34 cellular contexts compared by ENCODE assay signal in the genomic region with DNA sequence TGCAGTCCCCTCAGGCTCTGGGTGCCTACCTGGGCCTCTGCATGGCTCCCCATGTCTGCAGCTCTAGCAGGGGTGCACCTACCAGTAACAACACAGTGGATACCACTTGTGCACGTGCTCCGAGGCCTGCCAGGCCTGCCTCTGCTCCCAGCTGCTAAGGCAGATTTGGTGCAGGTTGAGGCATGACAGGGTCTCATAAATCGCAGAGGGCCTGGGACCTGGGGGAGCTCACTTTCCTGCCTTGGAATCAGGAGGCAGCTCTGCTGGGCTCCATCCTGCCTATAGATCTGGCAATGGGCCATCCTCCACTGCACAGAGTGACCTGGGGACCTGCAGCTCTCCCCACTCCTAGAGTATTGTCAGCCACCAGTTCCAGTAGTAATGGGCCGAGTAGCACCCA.
"Had no signal": no experiment of that assay in that cellular context is flagged by ENCODE, and none has a peak within 500 bp of the region (broad histone marks: within the 10 kb centered on the region; RNA-seq: fewer than 3 reads in every experiment).

No MANE protein-coding gene starts in this region.

- H3K4me1 Mint-ChIP-seq: activated B cell treated with CpG ODN at 0.5 μM for 24 hours; activated CD8-positive, alpha-beta memory T cell treated with anti-CD3 and anti-CD28 coated beads, Interleukin-2, amount 10 ng/mL, durations not matched to agents 7 days and 5 days; activated naive CD4-positive, alpha-beta T cell treated with anti-CD3 and anti-CD28 coated beads, Interleukin-2, amount 50 U/mL, for 24 hours; activated naive CD8-positive, alpha-beta T cell treated with anti-CD3 and anti-CD28 coated beads for 36 hours; activated naive CD8-positive, alpha-beta T cell treated with anti-CD3 and anti-CD28 coated beads, Interleukin-2, amount 50 U/mL, for 24 hours; T-helper 17 cell had no signal

- DNase-seq: activated B cell treated with CpG ODN at 0.5 μM for 24 hours; activated CD4-positive, alpha-beta T cell treated with anti-CD3 and anti-CD28 coated beads for 48 hours; activated CD4-positive, alpha-beta T cell treated with anti-CD3 and anti-CD28 coated beads, Interleukin-2, amount 50 U/mL, for 1 hour; activated CD4-positive, alpha-beta T cell treated with anti-CD3 and anti-CD28 coated beads, Interleukin-2, amount 50 U/mL, for 48 hours; activated CD8-positive, alpha-beta memory T cell treated with anti-CD3 and anti-CD28 coated beads, Interleukin-2, amount 10 ng/mL, durations not matched to agents 7 days and 5 days; activated CD8-positive, alpha-beta memory T cell treated with anti-CD3 and anti-CD28 coated beads, Interleukin-2, amount 50 U/mL, for 4 hours; activated CD8-positive, alpha-beta T cell treated with anti-CD3 and anti-CD28 coated beads for 36 hours; activated effector memory CD4-positive, alpha-beta T cell treated with anti-CD3 and anti-CD28 coated beads, Interleukin-2, amount 50 U/mL, for 16 hours; activated naive CD4-positive, alpha-beta T cell treated with anti-CD3 and anti-CD28 coated beads for 36 hours; activated naive CD8-positive, alpha-beta T cell treated with anti-CD3 and anti-CD28 coated beads for 36 hours; activated naive CD8-positive, alpha-beta T cell treated with anti-CD3 and anti-CD28 coated beads, Interleukin-2, amount 50 U/mL, for 24 hours; activated T-cell treated with anti-CD3 and anti-CD28 coated beads, Interleukin-2, amount 50 U/mL, for 1 hour; activated T-cell treated with anti-CD3 and anti-CD28 coated beads, Interleukin-2, amount 50 U/mL, for 48 hours; amygdala; aorta; body of pancreas; caudate nucleus; cortex of kidney; dermis blood vessel endothelial cell; effector CD4-positive, alpha-beta T cell; foreskin keratinocyte; gastrocnemius medialis; glutamatergic neuron; T-helper 1 cell; T-helper 17 cell; T1000; WERI-Rb-1 had no signal

- H3K9me3 ChIP-seq: adrenal gland, body of pancreas, gastrocnemius medialis had no signal

- H3K27ac ChIP-seq: adrenal gland, body of pancreas, foreskin keratinocyte, gastrocnemius medialis, WERI-Rb-1 had no signal

- H3K4me3 Mint-ChIP-seq: activated B cell treated with CpG ODN at 0.5 μM for 24 hours; activated CD8-positive, alpha-beta memory T cell treated with anti-CD3 and anti-CD28 coated beads, Interleukin-2, amount 10 ng/mL, durations not matched to agents 7 days and 5 days; activated CD8-positive, alpha-beta T cell treated with anti-CD3 and anti-CD28 coated beads for 36 hours; activated naive CD4-positive, alpha-beta T cell treated with anti-CD3 and anti-CD28 coated beads for 36 hours; activated naive CD4-positive, alpha-beta T cell treated with anti-CD3 and anti-CD28 coated beads, Interleukin-2, amount 50 U/mL, for 24 hours; activated naive CD8-positive, alpha-beta T cell treated with anti-CD3 and anti-CD28 coated beads for 36 hours; activated naive CD8-positive, alpha-beta T cell treated with anti-CD3 and anti-CD28 coated beads, Interleukin-2, amount 50 U/mL, for 24 hours; activated T-helper 1 cell treated with anti-CD3 and anti-CD28 coated beads, Interleukin-12 subunit alpha, Interleukin-12 subunit beta, Interleukin-2, Interleukin-4 antibody, amounts not matched to agents 30 ng/mL and 10 ng/mL and 1 ng/mL, durations not matched to agents 14 hours and 24 hours and 36 hours; T-helper 17 cell; T-helper 2 cell treated with Interferon-gamma antibody and Interleukin-4, amounts not matched to agents 5 μg/mL and 100 μg/mL, for 36 hours had no signal

- H3K27me3 Mint-ChIP-seq: activated B cell treated with CpG ODN at 0.5 μM for 24 hours; activated CD8-positive, alpha-beta memory T cell treated with anti-CD3 and anti-CD28 coated beads, Interleukin-2, amount 10 ng/mL, durations not matched to agents 7 days and 5 days; activated CD8-positive, alpha-beta T cell treated with anti-CD3 and anti-CD28 coated beads for 36 hours; activated naive CD4-positive, alpha-beta T cell treated with anti-CD3 and anti-CD28 coated beads, Interleukin-2, amount 50 U/mL, for 24 hours; activated naive CD8-positive, alpha-beta T cell treated with anti-CD3 and anti-CD28 coated beads, Interleukin-2, amount 50 U/mL, for 24 hours had no signal

- H3K36me3 ChIP-seq: adrenal gland, gastrocnemius medialis, WERI-Rb-1 had no signal

- H3K27me3 ChIP-seq: adrenal gland, body of pancreas, foreskin keratinocyte, gastrocnemius medialis had no signal

- ATAC-seq: activated CD4-positive, CD25-positive, alpha-beta regulatory T cell treated with anti-CD3 and anti-CD28 coated beads, Interleukin-2, amount 50 U/mL, for 24 hours; activated CD8-positive, alpha-beta memory T cell treated with anti-CD3 and anti-CD28 coated beads, Interleukin-2, amount 10 ng/mL, durations not matched to agents 7 days and 5 days; activated CD8-positive, alpha-beta T cell treated with anti-CD3 and anti-CD28 coated beads for 36 hours; activated naive CD8-positive, alpha-beta T cell treated with anti-CD3 and anti-CD28 coated beads, Interleukin-2, amount 50 U/mL, for 24 hours; body of pancreas; esophagus mucosa; foreskin keratinocyte; gastrocnemius medialis; T-helper 17 cell had no signal

- H3K9me3 Mint-ChIP-seq: activated B cell treated with CpG ODN at 0.5 μM for 24 hours; activated CD8-positive, alpha-beta T cell treated with anti-CD3 and anti-CD28 coated beads for 36 hours; activated naive CD4-positive, alpha-beta T cell treated with anti-CD3 and anti-CD28 coated beads for 36 hours; activated naive CD4-positive, alpha-beta T cell treated with anti-CD3 and anti-CD28 coated beads, Interleukin-2, amount 50 U/mL, for 24 hours; activated naive CD8-positive, alpha-beta T cell treated with anti-CD3 and anti-CD28 coated beads for 36 hours; activated naive CD8-positive, alpha-beta T cell treated with anti-CD3 and anti-CD28 coated beads, Interleukin-2, amount 50 U/mL, for 24 hours; activated T-helper 1 cell treated with anti-CD3 and anti-CD28 coated beads, Interleukin-12 subunit alpha, Interleukin-12 subunit beta, Interleukin-2, Interleukin-4 antibody, amounts not matched to agents 30 ng/mL and 10 ng/mL and 1 ng/mL, durations not matched to agents 14 hours and 24 hours and 36 hours; activated T-helper 2 cell treated with anti-CD3 and anti-CD28 coated beads, Interferon-gamma antibody, Interleukin-2, Interleukin-4, amounts not matched to agents 10 μg/mL and 5 μg/mL and 100 μg/mL, durations not matched to agents 14 hours and 24 hours and 36 hours; T-helper 2 cell treated with Interferon-gamma antibody and Interleukin-4, amounts not matched to agents 5 μg/mL and 100 μg/mL, for 36 hours had no signal

- H3K4me3 ChIP-seq: adrenal gland, body of pancreas, gastrocnemius medialis had no signal

- H3K4me1 ChIP-seq: adrenal gland, gastrocnemius medialis had no signal

- H3K27ac Mint-ChIP-seq: activated B cell treated with CpG ODN at 0.5 μM for 24 hours; activated CD8-positive, alpha-beta memory T cell treated with anti-CD3 and anti-CD28 coated beads, Interleukin-2, amount 10 ng/mL, durations not matched to agents 7 days and 5 days; activated CD8-positive, alpha-beta T cell treated with anti-CD3 and anti-CD28 coated beads for 36 hours; activated naive CD4-positive, alpha-beta T cell treated with anti-CD3 and anti-CD28 coated beads for 36 hours; activated naive CD4-positive, alpha-beta T cell treated with anti-CD3 and anti-CD28 coated beads, Interleukin-2, amount 50 U/mL, for 24 hours; activated naive CD8-positive, alpha-beta T cell treated with anti-CD3 and anti-CD28 coated beads for 36 hours; activated naive CD8-positive, alpha-beta T cell treated with anti-CD3 and anti-CD28 coated beads, Interleukin-2, amount 50 U/mL, for 24 hours; activated T-helper 1 cell treated with anti-CD3 and anti-CD28 coated beads, Interleukin-12 subunit alpha, Interleukin-12 subunit beta, Interleukin-2, Interleukin-4 antibody, amounts not matched to agents 30 ng/mL and 10 ng/mL and 1 ng/mL, durations not matched to agents 14 hours and 24 hours and 36 hours; activated T-helper 2 cell treated with anti-CD3 and anti-CD28 coated beads, Interferon-gamma antibody, Interleukin-2, Interleukin-4, amounts not matched to agents 10 μg/mL and 5 μg/mL and 100 μg/mL, durations not matched to agents 14 hours and 24 hours and 36 hours; T-helper 17 cell; T-helper 2 cell treated with Interferon-gamma antibody and Interleukin-4, amounts not matched to agents 5 μg/mL and 100 μg/mL, for 36 hours had no signal
